Comparison of ENCODE assay signal across 15 cellular contexts in genomic region chr6:137677714-137678113, GRCh38.
DNase-seq lines count a peak whose midpoint lies in the region; ATAC-seq and TF ChIP-seq lines count a peak whose summit lies in the region.
"Had no signal": no experiment of that assay in that cellular context is flagged by ENCODE, and none has a peak within 500 bp of the region (broad histone marks: within the 10 kb centered on the region; RNA-seq: fewer than 3 reads in every experiment).

No MANE protein-coding gene starts in this region.

- H3K9me3 ChIP-seq in right atrium auricular region (no peaks in the 10 kb centered on the region), upper lobe of right lung (no peaks in the 10 kb centered on the region)

- H3K36me3 ChIP-seq in right atrium auricular region, result no peaks in the 10 kb centered on the region
- H3K36me3 ChIP-seq in upper lobe of right lung, result no peaks in the 10 kb centered on the region

- ATAC-seq in Right ventricle myocardium inferior (no peak), upper lobe of right lung (peak; percentile 75), HG03159 (IDR thresholded peaks at IDR 0.05; ENCODE audit: unreplicated experiment) (no peak)
- ATAC-seq: WTC11 had no signal

- H3K4me1 ChIP-seq in right atrium auricular region (no peaks in the 10 kb centered on the region), upper lobe of right lung (no peaks in the 10 kb centered on the region)

- H3K27ac ChIP-seq in right atrium auricular region, result no peak overlapping the region
- no peak overlapping the region for H3K27ac ChIP-seq in upper lobe of right lung
- H3K27ac ChIP-seq: epithelial cell of prostate had no signal

- peak; percentile 73 for DNase-seq in Right ventricle myocardium inferior (ENCODE audit: missing footprints)
- DNase-seq in right atrium auricular region (ENCODE audit: low spot score), result no peak
- peak; percentile 57 for DNase-seq in SKM-1 treated with dmso at 0.1 percent for 144 hours (lab: John Stamatoyannopoulos, UW; ENCODE audit: unreplicated experiment)
- peak; percentile 26 for DNase-seq in fibroblast of pulmonary artery (ENCODE audit: low read depth)
- DNase-seq in upper lobe of right lung, result peak; percentile 77
- no peak for DNase-seq in COLO829 (ENCODE audit: low spot score)
- no peak for DNase-seq in NCI-H1930 (lab: John Stamatoyannopoulos, UW)
- DNase-seq: activated T-cell treated with anti-CD3 and anti-CD28 coated beads for 4 hours, cortex of kidney, immature natural killer cell, MM.1S, NCI-H2171 treated with DMSO at 0.1 percent for 48 hours had no signal

- H3K4me3 ChIP-seq in right atrium auricular region (no peak overlapping the region), fibroblast of pulmonary artery (replicated peaks; ENCODE audit: low read depth, low read length) (no peak overlapping the region), upper lobe of right lung (no peak overlapping the region)

- intact Hi-C loops in Right ventricle myocardium inferior (cut with DNase I) (no loop called here), upper lobe of right lung (cut with DNase I) (no loop called here)

- H3K27me3 ChIP-seq in right atrium auricular region, result no peaks in the 10 kb centered on the region
- no peaks in the 10 kb centered on the region for H3K27me3 ChIP-seq in upper lobe of right lung

- TF ChIP-seq CTCF in right atrium auricular region (IDR thresholded peaks at IDR 0.05) (no peak), fibroblast of pulmonary artery (IDR thresholded peaks at IDR 0.05; ENCODE audit: low read length, missing control alignments) (no peak), upper lobe of right lung (IDR thresholded peaks at IDR 0.05) (no peak)

Comparison
In these comparisons a context has a peak if more than half of its experiments do, and no peak if none do; other contexts are left out.
1. DNase-seq: peak in Right ventricle myocardium inferior (single experiment), SKM-1 treated with dmso at 0.1 percent for 144 hours (single experiment), fibroblast of pulmonary artery (single experiment) and upper lobe of right lung (single experiment); none in right atrium auricular region (single experiment), COLO829 (single experiment) and NCI-H1930 (0 of 2).